Comparison of ENCODE assay signal across 8 cellular contexts in genomic region chr22:24259459-24259858, GRCh38. TPM values are rescaled to one million over a fixed set of nuclear protein-coding genes. Genes with fewer than 3 reads are reported as not detected.
DNase-seq lines count a peak whose midpoint lies in the region; ATAC-seq and TF ChIP-seq lines count a peak whose summit lies in the region.
"Not testable (repeated sequence)": the region's sequence is repeated elsewhere in the genome, so short reads cannot be mapped to it uniquely, and the experiment has no call there.

No MANE protein-coding gene starts in this region.

- H3K4me1 Mint-ChIP-seq in central memory CD8-positive, alpha-beta T cell, result not testable (repeated sequence)

- not testable (repeated sequence) for H3K36me3 Mint-ChIP-seq in central memory CD8-positive, alpha-beta T cell (ENCODE audit: insufficient read depth)

- H3K4me3 ChIP-seq in thoracic aorta, result not testable (repeated sequence)

- not testable (repeated sequence) for H3K4me3 Mint-ChIP-seq in central memory CD8-positive, alpha-beta T cell

- POLR2A ChIA-PET in RWPE1 (lab: Yijun Ruan, JAX; ENCODE audit: low non-redundant PET), result not testable (repeated sequence)

- peak; percentile 60 for TF ChIP-seq CTCF in RWPE1 (conservative IDR thresholded peaks at IDR 0.05; ENCODE audit: low read depth)
- TF ChIP-seq CTCF in thoracic aorta (IDR thresholded peaks at IDR 0.05), result peak; percentile 42

- H3K9me3 Mint-ChIP-seq in central memory CD8-positive, alpha-beta T cell, result not testable (repeated sequence)

- not testable (repeated sequence) for ATAC-seq in central memory CD8-positive, alpha-beta T cell (replicated peaks; ENCODE audit: extremely low read depth, poor library complexity, severe bottlenecking); sciatic nerve; thoracic aorta (ENCODE audit: insufficient number of reproducible peaks, low FRiP score, low read depth)

- not testable (repeated sequence) for H3K4me1 ChIP-seq in thoracic aorta (ENCODE audit: control insufficient read depth in 1 of 2, low read depth in 2 of 2)

- H3K36me3 ChIP-seq in thoracic aorta, result not testable (repeated sequence)

- not testable (repeated sequence) for H3K27me3 ChIP-seq in thoracic aorta (replicated peaks; ENCODE audit: insufficient read depth)

- CTCF ChIA-PET in RWPE1 (lab: Yijun Ruan, JAX), result not testable (repeated sequence)

- H3K27ac ChIP-seq in RWPE1 (peak overlapping the region; percentile 51; the same call in 1 of the 2 replicates), thoracic aorta (peak overlapping the region in 1 of 2 donors; percentile 21)

- intact Hi-C loops in sciatic nerve (cut with DNase I), result not testable (repeated sequence)

- DNase-seq in GM03348 (ENCODE audit: low spot score), result peak; percentile 33
- DNase-seq in NCI-H1092 (lab: John Stamatoyannopoulos, UW), result peak; percentile 19
- not testable (repeated sequence) for DNase-seq in RWPE1 (ENCODE audit: low spot score)
- peak; percentile 81 for DNase-seq in activated CD8-positive, alpha-beta memory T cell treated with anti-CD3 and anti-CD28 coated beads for 24 hours
- peak; percentile 32 to 61 for DNase-seq in central memory CD8-positive, alpha-beta T cell (ENCODE audit: low spot score in 2 of 2)
- DNase-seq in iris pigment epithelial cell (ENCODE audit: low read depth), result peak; percentile 75
- peak; percentile 85 for DNase-seq in sciatic nerve (ENCODE audit: low spot score)
- peak; percentile 52 for DNase-seq in thoracic aorta (ENCODE audit: low spot score)

- not testable (repeated sequence) for H3K9me3 ChIP-seq in thoracic aorta

- not testable (repeated sequence) for H3K27ac Mint-ChIP-seq in central memory CD8-positive, alpha-beta T cell (ENCODE audit: low read depth)

- not testable (repeated sequence) for H3K27me3 Mint-ChIP-seq in central memory CD8-positive, alpha-beta T cell

RNA-seq across cellular contexts. Expression of gene SPECC1L, which starts 11.2 kb away (rescaled TPM):
- 86.2 TPM for total RNA-seq in sciatic nerve
- total RNA-seq in thoracic aorta, result 10 to 100 TPM; 49.4 to 50.0 TPM

RNA-seq across cellular contexts. Expression of gene GGT5, which starts 14.6 kb away (rescaled TPM):
- total RNA-seq in sciatic nerve (38.2 TPM), thoracic aorta (100 to 1,000 TPM in 1 of 2 donors, 10 to 100 TPM in 1; 81.3 to 175 TPM)
